ENCODE assay signal across 11 cellular contexts in the genomic region with DNA sequence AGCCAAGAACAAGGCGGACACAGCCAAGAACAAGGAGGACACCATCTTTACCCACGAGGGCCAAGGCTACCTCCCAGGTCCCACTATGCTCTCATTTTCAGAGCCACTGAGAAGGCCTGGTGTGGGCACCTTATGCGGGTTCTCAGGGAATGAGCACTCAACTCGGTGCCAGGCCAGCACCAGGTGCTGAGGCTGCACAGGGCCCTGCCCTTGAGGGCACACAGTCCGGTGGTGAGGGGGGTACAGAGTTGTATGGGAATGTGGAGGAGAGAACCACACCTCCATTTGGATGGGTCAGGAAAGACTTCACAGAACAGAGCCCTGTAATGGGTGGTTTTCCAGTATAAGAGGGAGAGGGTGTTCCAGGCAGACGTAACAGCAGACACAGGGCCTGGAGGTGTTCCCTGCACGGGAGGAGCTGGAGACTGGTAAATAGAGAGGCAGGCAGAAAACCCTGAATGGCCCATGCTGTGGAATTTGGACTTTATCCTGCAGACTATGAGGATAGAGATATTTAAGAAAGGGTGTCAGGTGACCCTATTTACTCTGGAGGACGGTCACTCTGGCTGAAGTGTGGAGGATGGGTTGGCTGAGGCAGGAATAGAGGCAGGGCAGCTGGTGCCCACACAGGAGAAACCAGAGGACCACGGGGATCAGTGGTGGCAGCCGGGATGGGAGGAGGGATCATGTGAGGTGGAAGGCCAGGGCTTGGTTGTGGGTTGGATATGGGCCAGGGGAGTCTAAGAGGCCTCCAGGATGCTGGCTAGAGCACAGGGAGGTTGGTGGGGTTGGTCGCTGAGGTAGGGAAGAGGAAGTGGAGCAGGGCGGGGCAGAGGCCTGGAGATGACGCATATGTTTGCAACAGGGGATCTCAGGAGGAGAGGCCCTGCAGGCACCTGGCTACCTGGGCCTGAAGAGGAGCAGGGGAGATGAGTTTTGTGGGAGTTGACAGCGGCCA. TPM values are rescaled to one million over a fixed set of nuclear protein-coding genes. Genes with fewer than 3 reads are reported as not detected.
A peak's percentile ranks its signal among the peaks of the same experiment; 100 is the strongest.
DNase-seq lines count a peak whose midpoint lies in the region; ATAC-seq, FAIRE-seq and TF ChIP-seq lines count a peak whose summit lies in the region.
"Had no signal": no experiment of that assay in that cellular context is flagged by ENCODE, and none has a peak within 500 bp of the region (broad histone marks: within the 10 kb centered on the region; RNA-seq: fewer than 3 reads in every experiment).

No MANE protein-coding gene starts in this region.

- no peaks in the 10 kb centered on the region for H3K79me2 ChIP-seq in HepG2 (ENCODE audit: insufficient read depth, low read length)

- in situ Hi-C loops in HepG2 (cut with HindIII; ENCODE audit: extremely low pct_ligation_motif_present, low pct_unique_long_range_greater_than_20kb) = no loop called here

- 32% methylated on average over 13 of the region's 14 CpGs for WGBS in A549 (ENCODE audit: missing lambda C conversion rate)
- WGBS in HepG2 (ENCODE audit: low lambda C conversion rate) = 20% methylated on average over 12 of the region's 14 CpGs

- TF ChIP-seq POLR2A in A549 (IDR thresholded peaks at IDR 0.05; ENCODE audit: low read length) = no peak
- TF ChIP-seq POLR2A in HepG2 (IDR thresholded peaks at IDR 0.05; ENCODE audit: insufficient read depth in 1 of 2, low read depth in 2 of 2, low read length in 2 of 2) = no peak; a peak in 1 of 4 replicates

- no peaks in the 10 kb centered on the region for H3K36me3 ChIP-seq in HepG2 (replicated peaks in 1 of 2; ENCODE audit: control insufficient read depth in 1 of 2, insufficient read depth in 2 of 2, low read length in 2 of 2)

- H3K27ac ChIP-seq in A549 (peak overlapping the region; percentile 60 to 63), HepG2 (ENCODE audit: extremely low read length, insufficient read depth, low read length) (peak overlapping the region; percentile 54)

- no peak for TF ChIP-seq RAD21 in A549 (conservative IDR thresholded peaks at IDR 0.05 in 1 of 2, IDR thresholded peaks at IDR 0.05 in 1 of 2)
- TF ChIP-seq RAD21 in HepG2 (CRISPR knock-in tag; IDR thresholded peaks at IDR 0.05) = no peak

- TF ChIP-seq EP300 in A549 (IDR thresholded peaks at IDR 0.05) (no peak), HepG2 (IDR thresholded peaks at IDR 0.05; ENCODE audit: low read depth in 2 of 2, low read length in 2 of 2) (peak; percentile 37 to 45; a peak in 2 of 4 replicates), HepG2 (CRISPR knock-in tag; IDR thresholded peaks at IDR 0.05; ENCODE audit: borderline replicate concordance) (no peak; the same call in 1 of the 2 replicates)

- H3K27me3 ChIP-seq in HepG2 (ENCODE audit: control insufficient read depth in 1 of 2, insufficient read depth in 2 of 2, low read length in 2 of 2) = no peaks in the 10 kb centered on the region; a peak in 1 of 5 replicates

- no peaks in the 10 kb centered on the region for H3K9me3 ChIP-seq in A549
- H3K9me3 ChIP-seq in HepG2 (ENCODE audit: low read length) = no peaks in the 10 kb centered on the region

- TF ChIP-seq CTCF in A549 (IDR thresholded peaks at IDR 0.05) (no peak), HepG2 (CRISPR knock-in tag; IDR thresholded peaks at IDR 0.05) (no peak)

- intact Hi-C loops in HepG2 (cut with micrococcal nuclease; ENCODE audit: unreplicated experiment) = loop anchor here (10.0 kb wide), 1 partner anchor 70 kb away; no protein-coding TSS in a partner anchor

- H4K20me1 ChIP-seq in HepG2 (ENCODE audit: insufficient read depth, low read length) = no peaks in the 10 kb centered on the region

- ATAC-seq in A549 (peak; percentile 87 to 90), HepG2 (peak; percentile 93), HG03571 (IDR thresholded peaks at IDR 0.05; ENCODE audit: unreplicated experiment) (no peak), HG02588 (IDR thresholded peaks at IDR 0.05; ENCODE audit: unreplicated experiment) (no peak)
- ATAC-seq: CD8-positive, alpha-beta T cell had no signal

- peak overlapping the region; percentile 5; the same call in 1 of the 2 replicates for H3K9ac ChIP-seq in HepG2 (ENCODE audit: insufficient read depth, low read depth, low read length)

- peak overlapping the region; percentile 70 for H2AFZ ChIP-seq in HepG2 (ENCODE audit: low read length)

- POLR2A ChIA-PET in A549 (lab: Yijun Ruan, JAX) = no interaction called here
- POLR2A ChIA-PET in HepG2 (lab: Yijun Ruan, JAX) = interaction anchor here (1.0 to 1.2 kb wide), 4 partner anchors 22 to 75 kb away, joined by 3 to 8 read pairs (median 6); a partner anchor contains a TSS

- H3K4me1 ChIP-seq in A549 (peaks cover 28% of the 10 kb centered on the region), HepG2 (ENCODE audit: insufficient read depth, low read length) (peaks cover 28% of the 10 kb centered on the region)

- CTCF ChIA-PET in A549 (lab: Yijun Ruan, JAX) (no interaction called here), HepG2 (lab: Yijun Ruan, JAX; ENCODE audit: low intra/inter-chr PET ratio, low total read pairs) (no interaction called here)

- H3K4me3 ChIP-seq in A549 (no peak overlapping the region), HepG2 (replicated peaks in 1 of 3; ENCODE audit: insufficient read depth in 1 of 3, low read depth in 2 of 3, low read length in 3 of 3) (peak overlapping the region; percentile 17 to 54 (median 40); a peak in 3 of 6 replicates)

- BruUV-seq in HepG2 (replicated peaks; lab: Mats Ljungman, UMichigan) = no TSS peak

- DNase-seq in A549 (ENCODE audit: low read depth in 1 of 2, low spot score in 1 of 2) = peak; percentile 62 to 87
- peak; percentile 84 for DNase-seq in HT1080 (ENCODE audit: low read depth)
- peak; percentile 89 for DNase-seq in SKM-1 treated with dmso at 0.1 percent for 144 hours (lab: John Stamatoyannopoulos, UW; ENCODE audit: unreplicated experiment)
- DNase-seq in HepG2 (ENCODE audit: low spot score) = peak; percentile 90
- DNase-seq in DMS114 treated with DMSO at 0.1 percent for 48 hours (lab: John Stamatoyannopoulos, UW; ENCODE audit: unreplicated experiment) = no peak
- DNase-seq in stimulated activated CD4-positive, alpha-beta T cell treated with anti-CD3 and anti-CD28 coated beads, Interleukin-1b, Interleukin-23, amount 100 ng/mL, for 48 hours = no peak
- DNase-seq: activated CD4-positive, alpha-beta T cell treated with anti-CD3 and anti-CD28 coated beads for 48 hours; CD8-positive, alpha-beta T cell; NCI-H2081 had no signal

- FAIRE-seq in A549 (lab: Jason Lieb, UNC) (no peak), HepG2 (lab: Jason Lieb, UNC) (peak; percentile 87)

- H3K4me2 ChIP-seq in A549 (peak overlapping the region; percentile 50), HepG2 (ENCODE audit: low read depth, low read length) (peak overlapping the region; percentile 66)

TF ChIP-seq in A549, 52 proteins besides CTCF, POLR2A, EP300 and RAD21 (continues in another document):
- TF ChIP-seq FOSL2 (IDR thresholded peaks at IDR 0.05) (no peak), FOSL2 (CRISPR knock-in tag; IDR thresholded peaks at IDR 0.05) (peak; percentile 13; the same call in 1 of the 2 replicates), RFX5 (IDR thresholded peaks at IDR 0.05) (no peak), JUN (IDR thresholded peaks at IDR 0.05) (0 out of 5 replicates have a peak, but pooled peaks of 1 of the 2 experiments have one; percentile 28)

RNA-seq across cellular contexts. Expression of a gene that starts 34.6 kb away (rescaled TPM):
- polyA plus RNA-seq in A549 (2011; rRNA removed) (0.57 and 1.3 TPM in 2 replicates), A549 (2017; fragmentation: RNase III; extraction: RNeasy Plus Mini Kit Qiagen cat#74134 plus additional on column Dnase treatment) (0.79 to 1.1 TPM (median 1.0 TPM) in 3 replicates), HepG2 (2011; rRNA removed) (not detected in 2 replicates)
- polyA plus RNA-seq in A549 (2012; cell fraction: cytosol; rRNA removed) = 1.7 and 2.1 TPM in 2 replicates
- polyA plus RNA-seq in A549 (2012; cell fraction: nucleus; rRNA removed) = 0.39 and 0.80 TPM in 2 replicates
- polyA minus RNA-seq in A549 (2011; rRNA and poly(A)+ RNA removed) = 0.79 TPM in 1 of 2 replicates, not detected in the other
- total RNA-seq in HT1080 (2014; rRNA removed; shearing (Covaris generic)) = not detected in 2 replicates
- polyA plus RNA-seq in HT1080 (2015; cell fraction: cytosol; rRNA removed) = not detected in 2 replicates
- polyA plus RNA-seq in HT1080 (2015; cell fraction: nucleus; rRNA removed) = not detected in 2 replicates
- not detected in 2 replicates for total RNA-seq in HepG2 (2016; rRNA removed; fragmentation: Illumina TruSeq; extraction: Trizol)
- not detected in 2 replicates for total RNA-seq in HepG2 (2016; cell fraction: cytosol; rRNA removed; fragmentation: Illumina TruSeq; extraction: Trizol; ENCODE audit: low read depth)
- not detected in 2 replicates for total RNA-seq in HepG2 (2016; cell fraction: insoluble cytoplasmic fraction; rRNA removed; fragmentation: Illumina TruSeq; extraction: Trizol)
- not detected in 2 replicates for total RNA-seq in HepG2 (2016; cell fraction: membrane; rRNA removed; fragmentation: Illumina TruSeq; extraction: Trizol)
- total RNA-seq in HepG2 (2016; cell fraction: nucleus; rRNA removed; fragmentation: Illumina TruSeq; extraction: Trizol) = not detected in 2 replicates
- not detected in 2 replicates for polyA plus RNA-seq in HepG2 (2011; cell fraction: cytosol; rRNA removed)
- polyA plus RNA-seq in HepG2 (2011; cell fraction: nucleus; rRNA removed) = not detected in 2 replicates
- not detected in 2 replicates for polyA plus RNA-seq in HepG2 (2012)
- polyA plus RNA-seq in HepG2 (2016; cell fraction: cytosol; fragmentation: Illumina TruSeq; extraction: Trizol; ENCODE audit: low read depth) = not detected in 2 replicates
- polyA plus RNA-seq in HepG2 (2016; cell fraction: insoluble cytoplasmic fraction; fragmentation: Illumina TruSeq; extraction: Trizol; ENCODE audit: low read depth) = not detected in 2 replicates
- polyA plus RNA-seq in HepG2 (2016; cell fraction: membrane; fragmentation: Illumina TruSeq; extraction: Trizol; ENCODE audit: low read depth) = not detected in 2 replicates
- not detected in 2 replicates for polyA plus RNA-seq in HepG2 (2016; cell fraction: nucleus; fragmentation: Illumina TruSeq; extraction: Trizol; ENCODE audit: insufficient read depth, low read depth)
- not detected in 2 replicates for polyA minus RNA-seq in HepG2 (2011; rRNA and poly(A)+ RNA removed; ENCODE audit: low replicate concordance)
- not detected in 2 replicates for polyA minus RNA-seq in HepG2 (2011; cell fraction: cytosol; rRNA and poly(A)+ RNA removed)
- polyA minus RNA-seq in HepG2 (2011; cell fraction: nucleus; rRNA and poly(A)+ RNA removed) = not detected in 2 replicates
- total RNA-seq: CD8-positive, alpha-beta T cell had no signal

Comparison
In these comparisons a context has a peak if more than half of its experiments do, and no peak if none do; other contexts are left out.
1. ATAC-seq: peak in A549 (2 of 2) and HepG2 (single experiment); none in HG03571 (single experiment) and HG02588 (single experiment).
2. DNase-seq: peak in A549 (2 of 2), HT1080 (single experiment), SKM-1 treated with dmso at 0.1 percent for 144 hours (single experiment) and HepG2 (single experiment); none in DMS114 treated with DMSO at 0.1 percent for 48 hours (single experiment) and stimulated activated CD4-positive, alpha-beta T cell treated with anti-CD3 and anti-CD28 coated beads, Interleukin-1b, Interleukin-23, amount 100 ng/mL, for 48 hours (single experiment).